33 cellular contexts compared by ENCODE assay signal in the genomic region with DNA sequence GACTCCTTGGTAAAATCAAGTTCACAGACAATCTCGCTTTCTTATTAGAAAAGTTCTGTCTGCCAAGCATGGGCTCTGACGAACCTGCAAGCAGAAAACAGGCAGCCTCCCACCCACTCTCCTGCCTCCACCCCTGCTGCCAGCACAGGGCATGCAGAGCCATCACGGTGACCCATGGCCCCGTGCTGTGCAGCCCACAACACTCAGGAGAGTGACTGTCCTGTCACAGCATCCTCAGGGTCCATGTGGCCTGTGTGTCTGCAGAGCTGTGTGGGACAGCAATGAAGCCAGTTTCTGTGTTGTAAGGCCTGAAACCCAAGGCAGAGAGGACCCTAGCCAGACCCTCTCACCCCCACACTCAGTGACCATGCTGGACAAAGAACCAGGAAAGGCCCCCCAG. TPM values are rescaled to one million over a fixed set of nuclear protein-coding genes. Genes with fewer than 3 reads are reported as not detected.
"Had no signal": no experiment of that assay in that cellular context is flagged by ENCODE, and none has a peak within 500 bp of the region (broad histone marks: within the 10 kb centered on the region; RNA-seq: fewer than 3 reads in every experiment).

No MANE protein-coding gene starts in this region.

- H3K4me1 ChIP-seq: adrenal gland, body of pancreas, breast epithelium had no signal

- H3K36me3 ChIP-seq: adrenal gland, breast epithelium had no signal

- ATAC-seq: activated CD8-positive, alpha-beta memory T cell treated with anti-CD3 and anti-CD28 coated beads, Interleukin-2, amount 10 ng/mL, durations not matched to agents 7 days and 5 days; activated naive CD4-positive, alpha-beta T cell treated with anti-CD3 and anti-CD28 coated beads, Interleukin-2, amount 50 U/mL, for 72 hours; activated T-cell treated with anti-CD3 and anti-CD28 coated beads, Interleukin-2, amount 50 U/mL, for 72 hours; activated T-helper 17 cell treated with anti-CD3 and anti-CD28 coated beads, Interleukin-2, amount 50 U/mL, for 72 hours; body of pancreas; K562; Panc1; Right ventricle myocardium inferior had no signal

- H3K9me3 ChIP-seq: adrenal gland, body of pancreas, breast epithelium had no signal

- H3K27me3 ChIP-seq: adrenal gland, body of pancreas, breast epithelium had no signal

- H3K4me3 ChIP-seq: adrenal gland, body of pancreas, breast epithelium, K562 had no signal

- H3K27ac ChIP-seq: adrenal gland, body of pancreas, breast epithelium, VCaP had no signal

- FAIRE-seq: astrocyte, K562 had no signal

- DNase-seq: activated B cell treated with CpG ODN at 0.5 μM for 24 hours; activated CD4-positive, alpha-beta memory T cell treated with anti-CD3 and anti-CD28 coated beads, Interleukin-2, amount 10 ng/mL, durations not matched to agents 7 days and 5 days; activated CD4-positive, alpha-beta T cell treated with anti-CD3 and anti-CD28 coated beads for 4 hours; activated CD4-positive, alpha-beta T cell treated with anti-CD3 and anti-CD28 coated beads, Interleukin-2, amount 50 U/mL, for 1 hour; activated CD4-positive, CD25-positive, alpha-beta regulatory T cell treated with anti-CD3 and anti-CD28 coated beads, Interleukin-2, amount 50 U/mL, for 72 hours; activated CD8-positive, alpha-beta memory T cell treated with anti-CD3 and anti-CD28 coated beads for 24 hours; activated CD8-positive, alpha-beta memory T cell treated with anti-CD3 and anti-CD28 coated beads, Interleukin-2, amount 10 ng/mL, durations not matched to agents 7 days and 5 days; activated gamma-delta T cell treated with Interleukin-2 at 50 U/mL for 16 hours; activated naive CD4-positive, alpha-beta T cell treated with anti-CD3 and anti-CD28 coated beads for 36 hours; activated T-cell treated with anti-CD3 and anti-CD28 coated beads, Interleukin-2, amount 50 U/mL, for 1 hour; activated T-cell treated with anti-CD3 and anti-CD28 coated beads, Interleukin-2, amount 50 U/mL, for 72 hours; adrenal gland; body of pancreas; IMR-90; NCI-H1105; NCI-H1417 treated with DMSO at 0.1 percent for 48 hours; NCI-H1694; NCI-H2029; NCI-H345; NCI-H524 treated with DMSO at 0.1 percent for 48 hours; RPMI8226; SW 1271; T-helper 1 cell; T-helper 2 cell; T-helper 9 cell had no signal

RNA-seq across cellular contexts. Expression of a gene that starts 46.2 kb away (rescaled TPM):
- total RNA-seq: IMR-90 had no signal
- polyA plus RNA-seq: IMR-90 had no signal
